7 cellular contexts compared by ENCODE assay signal in the genomic region with DNA sequence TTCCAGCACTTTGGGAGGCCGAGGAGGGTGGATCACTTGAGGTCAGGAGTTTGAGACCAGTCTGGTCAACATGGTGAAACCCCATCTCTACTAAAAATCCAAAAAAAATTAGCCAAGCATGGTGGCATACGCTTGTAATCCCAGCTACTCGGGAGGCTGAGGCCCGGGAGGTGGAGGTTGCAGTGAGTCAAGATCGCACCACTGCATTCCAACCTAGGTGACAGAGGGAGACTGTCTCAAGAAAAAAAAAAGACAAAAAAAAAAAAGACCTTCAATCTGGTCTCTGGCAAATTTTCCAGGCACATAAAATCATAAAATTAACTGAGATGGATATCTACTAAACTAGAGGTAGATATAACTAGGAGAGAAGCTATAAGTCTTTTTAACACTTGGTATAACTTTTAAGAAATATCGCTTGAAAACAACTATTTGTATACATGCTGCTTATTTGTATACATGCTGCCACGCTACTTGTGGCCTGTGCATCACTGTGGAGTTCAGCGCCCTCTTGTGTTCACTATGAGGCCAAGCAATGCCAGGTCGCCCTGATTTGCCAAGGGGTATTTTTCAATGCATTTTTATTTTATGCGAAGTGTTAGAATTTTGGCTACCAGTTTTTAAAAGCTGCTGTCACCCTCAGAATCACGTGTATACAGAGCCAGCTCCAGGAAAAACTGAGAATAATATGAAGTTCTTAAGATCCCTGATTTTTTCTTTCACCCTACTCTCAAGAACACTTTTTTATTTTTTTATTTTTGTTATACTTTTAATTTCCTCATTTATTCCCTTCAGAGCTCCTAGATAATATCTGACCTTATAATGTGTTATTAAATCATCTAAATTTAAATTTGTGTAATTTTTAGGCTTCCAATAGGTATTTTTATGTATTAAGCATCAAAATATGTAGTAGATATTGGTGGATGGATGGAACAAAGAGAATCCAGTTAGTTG. TPM values are rescaled to one million over a fixed set of nuclear protein-coding genes. Genes with fewer than 3 reads are reported as not detected.
DNase-seq lines count a peak whose midpoint lies in the region; ATAC-seq, FAIRE-seq and TF ChIP-seq lines count a peak whose summit lies in the region.

No MANE protein-coding gene starts in this region.

- BruUV-seq in HepG2 (replicated peaks; lab: Mats Ljungman, UMichigan), result no TSS peak

- no peaks in the 10 kb centered on the region for H3K27me3 ChIP-seq in HepG2 (ENCODE audit: control insufficient read depth in 1 of 2, insufficient read depth in 2 of 2, low read length in 2 of 2)

- POLR2A ChIA-PET in HepG2 (lab: Yijun Ruan, JAX), result interaction anchor here (0.7 kb wide), 1 partner anchor 105 kb away, joined by 3 read pairs; no protein-coding TSS in a partner anchor

- peaks cover 36% of the 10 kb centered on the region for H3K4me1 ChIP-seq in HepG2 (ENCODE audit: insufficient read depth, low read length)

- no peaks in the 10 kb centered on the region for H3K36me3 ChIP-seq in HepG2 (replicated peaks in 1 of 2; ENCODE audit: control insufficient read depth in 1 of 2, insufficient read depth in 2 of 2, low read length in 2 of 2)

- no peaks in the 10 kb centered on the region for H3K9me3 ChIP-seq in HepG2 (ENCODE audit: low read length)

- no peak for TF ChIP-seq EP300 in HepG2 (IDR thresholded peaks at IDR 0.05; ENCODE audit: low read depth in 2 of 2, low read length in 2 of 2)
- no peak for TF ChIP-seq EP300 in HepG2 (CRISPR knock-in tag; IDR thresholded peaks at IDR 0.05; ENCODE audit: borderline replicate concordance)

- peak; percentile 59 for TF ChIP-seq RAD21 in HepG2 (CRISPR knock-in tag; IDR thresholded peaks at IDR 0.05)

- peak; percentile 57 for ATAC-seq in HG02938 (IDR thresholded peaks at IDR 0.05; ENCODE audit: unreplicated experiment)
- ATAC-seq in HepG2, result peak; percentile 64

- no peak for TF ChIP-seq POLR2A in HepG2 (IDR thresholded peaks at IDR 0.05; ENCODE audit: insufficient read depth in 1 of 2, low read depth in 2 of 2, low read length in 2 of 2)

- H4K20me1 ChIP-seq in HepG2 (ENCODE audit: insufficient read depth, low read length), result no peaks in the 10 kb centered on the region

- no peak overlapping the region for H3K9ac ChIP-seq in HepG2 (ENCODE audit: insufficient read depth, low read depth, low read length)

- H2AFZ ChIP-seq in HepG2 (ENCODE audit: low read length), result no peak overlapping the region

- intact Hi-C loops in HepG2 (cut with micrococcal nuclease; ENCODE audit: unreplicated experiment), result loop anchor here (1.0 kb wide), 1 partner anchor 286 kb away; no protein-coding TSS in a partner anchor

- CTCF ChIA-PET in HepG2 (lab: Yijun Ruan, JAX; ENCODE audit: low intra/inter-chr PET ratio, low total read pairs), result interaction anchor here (0.7 to 1.8 kb wide), 4 partner anchors 278 to 347 kb away, joined by 4 to 7 read pairs (median 6); no protein-coding TSS in a partner anchor

- no peak overlapping the region for H3K27ac ChIP-seq in HepG2 (ENCODE audit: extremely low read length, insufficient read depth, low read length)

- no peak overlapping the region for H3K4me2 ChIP-seq in HepG2 (ENCODE audit: low read depth, low read length)

- WGBS in HepG2 (ENCODE audit: low lambda C conversion rate), result 23% methylated on average over 11 of the region's 11 CpGs

- no peak overlapping the region for H3K4me3 ChIP-seq in GM12875 (ENCODE audit: low read depth, low read length)
- no peak overlapping the region for H3K4me3 ChIP-seq in choroid plexus epithelial cell (ENCODE audit: low read depth, low read length)
- H3K4me3 ChIP-seq in HepG2 (replicated peaks in 1 of 3; ENCODE audit: insufficient read depth in 1 of 3, low read depth in 2 of 3, low read length in 3 of 3), result no peak overlapping the region

- TF ChIP-seq CTCF in GM12875 (IDR thresholded peaks at IDR 0.05; ENCODE audit: borderline replicate concordance, insufficient read depth, low read depth, low read length) (peak; percentile 80), choroid plexus epithelial cell (conservative IDR thresholded peaks at IDR 0.05; ENCODE audit: low read depth, low read length) (peak; percentile 97), HepG2 (CRISPR knock-in tag; IDR thresholded peaks at IDR 0.05) (peak; percentile 83)

- no peaks in the 10 kb centered on the region for H3K79me2 ChIP-seq in HepG2 (ENCODE audit: insufficient read depth, low read length)

- FAIRE-seq in HepG2 (lab: Jason Lieb, UNC), result no peak

- in situ Hi-C loops in HepG2 (cut with HindIII; ENCODE audit: extremely low pct_ligation_motif_present, low pct_unique_long_range_greater_than_20kb), result loop anchor here (10.0 kb wide), 1 partner anchor 204 kb away; no protein-coding TSS in a partner anchor

- DNase-seq in NCI-H226 (peak; percentile 62), choroid plexus epithelial cell (ENCODE audit: low read depth) (peak; percentile 87), HepG2 (ENCODE audit: low spot score) (peak; percentile 58)
- peak; percentile 37 for DNase-seq in activated CD4-positive, CD25-positive, alpha-beta regulatory T cell treated with anti-CD3 and anti-CD28 coated beads, Interleukin-2, amount 50 U/mL, for 72 hours
- DNase-seq in stimulated activated CD4-positive, alpha-beta T cell treated with anti-CD3 and anti-CD28 coated beads, TNF-alpha, amount 100 ng/mL, for 24 hours (ENCODE audit: low read depth in 3 of 3), result peak in 2 of 3 experiments; percentile 22 to 46

TF ChIP-seq in HepG2, 621 proteins besides CTCF, POLR2A, EP300 and RAD21 (continues in another document):
- no peak for TF ChIP-seq PAWR (CRISPR knock-in tag; IDR thresholded peaks at IDR 0.05; ENCODE audit: borderline replicate concordance)
- TF ChIP-seq ASH2L (IDR thresholded peaks at IDR 0.05; ENCODE audit: insufficient read length, low read depth, low read length), result no peak
- TF ChIP-seq RBFOX2 (IDR thresholded peaks at IDR 0.05; ENCODE audit: low read depth, low read length), result no peak
- no peak for TF ChIP-seq SNAPC2 (CRISPR knock-in tag; IDR thresholded peaks at IDR 0.05)
- TF ChIP-seq KDM3A (CRISPR knock-in tag; IDR thresholded peaks at IDR 0.05; ENCODE audit: low read depth), result no peak
- TF ChIP-seq, protein P1, sequence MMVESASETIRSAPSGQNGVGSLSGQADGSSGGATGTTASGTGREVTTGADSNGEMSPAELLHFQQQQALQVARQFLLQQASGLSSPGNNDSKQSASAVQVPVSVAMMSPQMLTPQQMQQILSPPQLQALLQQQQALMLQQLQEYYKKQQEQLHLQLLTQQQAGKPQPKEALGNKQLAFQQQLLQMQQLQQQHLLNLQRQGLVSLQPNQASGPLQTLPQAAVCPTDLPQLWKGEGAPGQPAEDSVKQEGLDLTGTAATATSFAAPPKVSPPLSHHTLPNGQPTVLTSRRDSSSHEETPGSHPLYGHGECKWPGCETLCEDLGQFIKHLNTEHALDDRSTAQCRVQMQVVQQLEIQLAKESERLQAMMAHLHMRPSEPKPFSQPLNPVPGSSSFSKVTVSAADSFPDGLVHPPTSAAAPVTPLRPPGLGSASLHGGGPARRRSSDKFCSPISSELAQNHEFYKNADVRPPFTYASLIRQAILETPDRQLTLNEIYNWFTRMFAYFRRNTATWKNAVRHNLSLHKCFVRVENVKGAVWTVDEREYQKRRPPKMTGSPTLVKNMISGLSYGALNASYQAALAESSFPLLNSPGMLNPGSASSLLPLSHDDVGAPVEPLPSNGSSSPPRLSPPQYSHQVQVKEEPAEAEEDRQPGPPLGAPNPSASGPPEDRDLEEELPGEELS (CRISPR knock-in tag; IDR thresholded peaks at IDR 0.05), result peak; percentile 56; the same call in 1 of the 2 replicates
- no peak for TF ChIP-seq FOXP1 (IDR thresholded peaks at IDR 0.05)
- peak; percentile 75 for TF ChIP-seq FOXP1 (CRISPR knock-in tag; IDR thresholded peaks at IDR 0.05)
- no peak for TF ChIP-seq FOXM1 (CRISPR knock-in tag; IDR thresholded peaks at IDR 0.05)
- TF ChIP-seq ZNF674 (CRISPR knock-in tag; IDR thresholded peaks at IDR 0.05; ENCODE audit: low read depth), result no peak

RNA-seq across cellular contexts. Expression of a gene that starts 26.7 kb away (rescaled TPM):
- 202 and 328 TPM in 2 replicates for total RNA-seq in HepG2 (2016; rRNA removed; fragmentation: Illumina TruSeq; extraction: Trizol)
- total RNA-seq in HepG2 (2016; cell fraction: cytosol; rRNA removed; fragmentation: Illumina TruSeq; extraction: Trizol; ENCODE audit: low read depth), result 39.6 and 45.3 TPM in 2 replicates
- 207 and 339 TPM in 2 replicates for total RNA-seq in HepG2 (2016; cell fraction: insoluble cytoplasmic fraction; rRNA removed; fragmentation: Illumina TruSeq; extraction: Trizol)
- total RNA-seq in HepG2 (2016; cell fraction: membrane; rRNA removed; fragmentation: Illumina TruSeq; extraction: Trizol), result 73.1 and 74.7 TPM in 2 replicates
- 70.5 and 80.2 TPM in 2 replicates for total RNA-seq in HepG2 (2016; cell fraction: nucleus; rRNA removed; fragmentation: Illumina TruSeq; extraction: Trizol)
- polyA plus RNA-seq in HepG2 (2011; rRNA removed), result 26.5 and 35.9 TPM in 2 replicates
- polyA plus RNA-seq in HepG2 (2011; cell fraction: cytosol; rRNA removed), result 10.6 and 20.5 TPM in 2 replicates
- polyA plus RNA-seq in HepG2 (2011; cell fraction: nucleus; rRNA removed), result 5.9 and 8.4 TPM in 2 replicates
- polyA plus RNA-seq in HepG2 (2012), result 96.6 and 104 TPM in 2 replicates
- polyA plus RNA-seq in HepG2 (2016; cell fraction: cytosol; fragmentation: Illumina TruSeq; extraction: Trizol; ENCODE audit: low read depth), result 66.8 and 78.2 TPM in 2 replicates
- 412 and 459 TPM in 2 replicates for polyA plus RNA-seq in HepG2 (2016; cell fraction: insoluble cytoplasmic fraction; fragmentation: Illumina TruSeq; extraction: Trizol; ENCODE audit: low read depth)
- 98.0 and 112 TPM in 2 replicates for polyA plus RNA-seq in HepG2 (2016; cell fraction: membrane; fragmentation: Illumina TruSeq; extraction: Trizol; ENCODE audit: low read depth)
- polyA plus RNA-seq in HepG2 (2016; cell fraction: nucleus; fragmentation: Illumina TruSeq; extraction: Trizol; ENCODE audit: insufficient read depth, low read depth), result 127 and 128 TPM in 2 replicates
- 7.8 and 22.6 TPM in 2 replicates for polyA minus RNA-seq in HepG2 (2011; rRNA and poly(A)+ RNA removed; ENCODE audit: low replicate concordance)
- polyA minus RNA-seq in HepG2 (2011; cell fraction: cytosol; rRNA and poly(A)+ RNA removed), result 20.9 and 23.8 TPM in 2 replicates
- 45.5 and 49.6 TPM in 2 replicates for polyA minus RNA-seq in HepG2 (2011; cell fraction: nucleus; rRNA and poly(A)+ RNA removed)

Comparison
In these comparisons a context has a peak if more than half of its experiments do, and no peak if none do; other contexts are left out.
1. DNase-seq: peak in every context shown above with its lines; median percentile 87 in choroid plexus epithelial cell; 62 in NCI-H226; 58 in HepG2; 37 in activated CD4-positive, CD25-positive, alpha-beta regulatory T cell treated with anti-CD3 and anti-CD28 coated beads, Interleukin-2, amount 50 U/mL, for 72 hours; 34 in stimulated activated CD4-positive, alpha-beta T cell treated with anti-CD3 and anti-CD28 coated beads, TNF-alpha, amount 100 ng/mL, for 24 hours.